ENCODE assay signal across 1 cellular context in the genomic region with DNA sequence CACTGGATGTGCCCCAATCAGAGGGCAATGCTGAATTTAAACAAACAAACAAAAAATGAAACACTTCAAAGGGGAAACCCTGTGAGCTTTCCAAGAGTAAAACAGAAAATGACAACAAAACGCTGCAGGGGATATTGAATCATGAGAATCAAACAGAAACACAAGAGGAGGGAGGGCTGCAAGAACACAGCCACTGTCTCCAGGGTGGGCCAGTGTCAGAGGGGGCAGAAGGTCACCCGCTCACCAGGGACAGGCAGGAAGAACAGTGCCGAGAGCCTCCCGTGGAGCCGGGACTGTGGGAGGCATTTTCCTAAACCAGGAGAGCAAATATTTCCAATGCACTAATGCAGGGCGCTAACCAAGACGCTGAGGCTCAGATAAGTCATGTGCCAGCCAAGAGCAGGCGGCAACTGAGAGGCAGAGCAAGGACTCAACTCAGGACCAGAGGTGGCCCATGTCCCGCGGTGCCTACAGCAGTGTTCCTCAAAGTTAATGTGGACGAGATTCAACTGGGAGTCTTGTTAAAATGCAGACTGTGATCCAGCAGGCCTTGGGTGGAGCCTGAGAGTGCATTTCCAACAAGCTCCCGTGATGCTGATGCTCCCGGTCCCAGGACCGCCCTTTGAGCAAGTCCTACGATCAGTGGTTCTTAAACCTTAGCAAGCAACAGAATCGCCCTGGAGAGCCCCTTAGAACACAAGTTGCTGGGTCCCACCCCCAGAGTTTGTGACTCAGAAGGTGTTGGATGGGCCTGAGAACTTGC.
TF ChIP-seq lines count a peak whose summit lies in the region.

No MANE protein-coding gene starts in this region.

TF ChIP-seq in IMR-90, 13 proteins besides CTCF, POLR2A, EP300 and RAD21:
- TF ChIP-seq FOS (IDR thresholded peaks at IDR 0.05; ENCODE audit: low read depth, low read length) (no peak), CHD1 (IDR thresholded peaks at IDR 0.05; ENCODE audit: low read depth, low read length) (no peak), MXI1 (IDR thresholded peaks at IDR 0.05; ENCODE audit: borderline replicate concordance, low read depth, low read length) (no peak), USF2 (IDR thresholded peaks at IDR 0.05; ENCODE audit: low read depth, low read length) (no peak), ELK1 (IDR thresholded peaks at IDR 0.05; ENCODE audit: borderline replicate concordance, low read depth, low read length) (no peak), RFX5 (IDR thresholded peaks at IDR 0.05; ENCODE audit: low read depth, low read length) (no peak), MAFK (IDR thresholded peaks at IDR 0.05; ENCODE audit: low read depth, low read length) (no peak), NFE2L2 (IDR thresholded peaks at IDR 0.05; ENCODE audit: low read depth, low read length) (no peak), BHLHE40 (IDR thresholded peaks at IDR 0.05; ENCODE audit: low read depth, low read length) (no peak), CEBPB (IDR thresholded peaks at IDR 0.05; ENCODE audit: low read depth, low read length) (no peak), RCOR1 (IDR thresholded peaks at IDR 0.05; ENCODE audit: insufficient replicate concordance, low read length) (no peak), MAZ (IDR thresholded peaks at IDR 0.05; ENCODE audit: borderline replicate concordance, low read depth, low read length) (no peak)
